ENCODE assay signal across 9 cellular contexts in genomic region chr16:1343428-1344242, GRCh38. TPM values are rescaled to one million over a fixed set of nuclear protein-coding genes. Genes with fewer than 3 reads are reported as not detected.
DNase-seq lines count a peak whose midpoint lies in the region; ATAC-seq and TF ChIP-seq lines count a peak whose summit lies in the region.
"Had no signal": no experiment of that assay in that cellular context is flagged by ENCODE, and none has a peak within 500 bp of the region (broad histone marks: within the 10 kb centered on the region; RNA-seq: fewer than 3 reads in every experiment).

No MANE protein-coding gene starts in this region.

- peaks cover 0 to 13% (median 10%) of the 10 kb centered on the region in 4 donors for H3K36me3 ChIP-seq in upper lobe of left lung

- no peaks in the 10 kb centered on the region for H3K9me3 ChIP-seq in upper lobe of left lung
- H3K9me3 ChIP-seq: gastroesophageal sphincter had no signal

- in situ Hi-C loops in GM13976 (cut with MboI; ENCODE audit: low sequenced_read_pairs, unreplicated experiment), result no loop called here

- H3K27me3 Mint-ChIP-seq in activated naive CD4-positive, alpha-beta T cell treated with anti-CD3 and anti-CD28 coated beads, Interleukin-2, amount 50 U/mL, for 24 hours, result no peaks in the 10 kb centered on the region
- no peaks in the 10 kb centered on the region; the same call in 1 of the 2 replicates for H3K27me3 Mint-ChIP-seq in WTC11 (ENCODE audit: low read depth)

- H3K4me3 ChIP-seq in upper lobe of left lung, result peak overlapping the region in 3 of 4 donors; percentile 16 to 41 (median 33)

- peaks cover 9 to 19% (median 16%) of the 10 kb centered on the region in 4 donors for H3K4me1 ChIP-seq in upper lobe of left lung

- H3K27ac ChIP-seq in upper lobe of left lung, result no peak overlapping the region
- H3K27ac ChIP-seq: gastroesophageal sphincter had no signal

- H3K4me1 Mint-ChIP-seq in activated naive CD4-positive, alpha-beta T cell treated with anti-CD3 and anti-CD28 coated beads, Interleukin-2, amount 50 U/mL, for 24 hours, result peaks cover 15% of the 10 kb centered on the region
- peaks cover 4% of the 10 kb centered on the region for H3K4me1 Mint-ChIP-seq in WTC11

- no peak for TF ChIP-seq CTCF in WTC11 (IDR thresholded peaks at IDR 0.05)
- TF ChIP-seq CTCF in upper lobe of left lung (IDR thresholded peaks at IDR 0.05), result peak in 1 of 6 experiments; percentile 4
- TF ChIP-seq CTCF in GM13976 (IDR thresholded peaks at IDR 0.05; ENCODE audit: borderline replicate concordance, control extremely low read depth, extremely low read depth, insufficient read depth, missing control alignments), result no peak

- H3K4me3 Mint-ChIP-seq in activated naive CD4-positive, alpha-beta T cell treated with anti-CD3 and anti-CD28 coated beads, Interleukin-2, amount 50 U/mL, for 24 hours, result peak overlapping the region; percentile 70
- peak overlapping the region; percentile 71 for H3K4me3 Mint-ChIP-seq in WTC11

- no peaks in the 10 kb centered on the region for H3K27me3 ChIP-seq in upper lobe of left lung

- peak overlapping the region; percentile 84 for H3K27ac Mint-ChIP-seq in activated naive CD4-positive, alpha-beta T cell treated with anti-CD3 and anti-CD28 coated beads, Interleukin-2, amount 50 U/mL, for 24 hours
- peak overlapping the region; percentile 36; the same call in 1 of the 2 replicates for H3K27ac Mint-ChIP-seq in WTC11

- no peaks in the 10 kb centered on the region for H3K36me3 Mint-ChIP-seq in activated naive CD4-positive, alpha-beta T cell treated with anti-CD3 and anti-CD28 coated beads, Interleukin-2, amount 50 U/mL, for 24 hours
- no peaks in the 10 kb centered on the region; the same call in 1 of the 2 replicates for H3K36me3 Mint-ChIP-seq in WTC11

- TF ChIP-seq POLR2A in upper lobe of left lung (IDR thresholded peaks at IDR 0.05), result no peak

- POLR2A ChIA-PET in WTC11 (lab: Charles Lee), result interaction anchor here (1.0 to 1.4 kb wide), 3 partner anchors 35 to 77 kb away, joined by 3 to 4 read pairs (median 3); partner anchors contain the start of genes UBE2I and UQCC4

- no peak for TF ChIP-seq EP300 in upper lobe of left lung (IDR thresholded peaks at IDR 0.05)

- 30 to 63% methylated on average over 24 to 41 of the region's 44 CpGs for WGBS in upper lobe of left lung, 2 donors

- H3K9me3 Mint-ChIP-seq in activated naive CD4-positive, alpha-beta T cell treated with anti-CD3 and anti-CD28 coated beads, Interleukin-2, amount 50 U/mL, for 24 hours, result no peaks in the 10 kb centered on the region
- no peaks in the 10 kb centered on the region for H3K9me3 Mint-ChIP-seq in WTC11

- ATAC-seq in WTC11, result no peak
- ATAC-seq in upper lobe of left lung (ENCODE audit: low FRiP score in 2 of 2), result no peak

- DNase-seq in activated naive CD4-positive, alpha-beta T cell treated with anti-CD3 and anti-CD28 coated beads, Interleukin-2, amount 50 U/mL, for 16 hours, result no peak
- no peak for DNase-seq in WTC11 (ENCODE audit: low spot score)
- peak; percentile 37 for DNase-seq in left kidney (ENCODE audit: low read depth, low spot score)
- peak in 1 of 2 donors; percentile 83 for DNase-seq in upper lobe of left lung
- DNase-seq in OCI-M2 (lab: John Stamatoyannopoulos, UW; ENCODE audit: unreplicated experiment), result no peak
- no peak for DNase-seq in SKM-1 treated with dmso at 0.1 percent for 144 hours (lab: John Stamatoyannopoulos, UW; ENCODE audit: unreplicated experiment)
- DNase-seq in GM13976 (ENCODE audit: low spot score), result no peak

- CTCF ChIA-PET in WTC11 (lab: Charles Lee), result interaction anchor here (0.6 to 2.1 kb wide), 9 partner anchors 10 to 380 kb away, joined by 3 to 16 read pairs (median 4); partner anchors contain the start of genes BAIAP3 and UQCC4

TF ChIP-seq in WTC11, 78 proteins besides CTCF, POLR2A, EP300 and RAD21:
- TF ChIP-seq MLX (CRISPR knock-in tag; IDR thresholded peaks at IDR 0.05) (no peak), MXD4 (CRISPR knock-in tag; IDR thresholded peaks at IDR 0.05; ENCODE audit: borderline replicate concordance) (no peak)

RNA-seq across cellular contexts. Expression of gene TSR3, which starts 8.0 kb away (rescaled TPM):
- total RNA-seq in WTC11 (2021) (63.0 to 66.3 TPM (median 66.2 TPM) in 3 replicates), upper lobe of left lung (10 to 100 TPM; 55.6 to 74.5 (median 65.1) TPM)

RNA-seq across cellular contexts. Expression of gene GNPTG, which starts 8.1 kb away (rescaled TPM):
- total RNA-seq in WTC11 (2021) (31.1 to 39.1 TPM (median 35.9 TPM) in 3 replicates), upper lobe of left lung (100 to 1,000 TPM in 1 of 6 donors, 10 to 100 TPM in 5; 32.8 to 106 (median 93.0) TPM)

RNA-seq across cellular contexts. Expression of gene BAIAP3, which starts 10.2 kb away (rescaled TPM):
- 15.2 to 18.8 TPM (median 16.5 TPM) in 3 replicates for total RNA-seq in WTC11 (2021)
- total RNA-seq in upper lobe of left lung, result 10 to 100 TPM in 3 of 6 donors, 1 to 10 TPM in 3; 3.2 to 57.6 (median 11.5) TPM

RNA-seq across cellular contexts. Expression of gene UBE2I, which starts 34.2 kb away (rescaled TPM):
- total RNA-seq in WTC11 (2021), result 211 to 229 TPM (median 222 TPM) in 3 replicates
- 100 to 1,000 TPM in 1 of 6 donors, 10 to 100 TPM in 5; 51.4 to 113 (median 92.0) TPM for total RNA-seq in upper lobe of left lung
